Comparison of ENCODE assay signal across 31 cellular contexts in genomic region chr4:85769009-85769408, GRCh38.
"Had no signal": no experiment of that assay in that cellular context is flagged by ENCODE, and none has a peak within 500 bp of the region (broad histone marks: within the 10 kb centered on the region; RNA-seq: fewer than 3 reads in every experiment).

No MANE protein-coding gene starts in this region.

- H3K4me3 ChIP-seq: adrenal gland, breast epithelium, cardiac muscle cell, colonic mucosa had no signal

- H3K27me3 ChIP-seq: adrenal gland, breast epithelium, cardiac muscle cell, colonic mucosa had no signal

- H3K27ac ChIP-seq: adrenal gland, breast epithelium, cardiac muscle cell, colonic mucosa, epithelial cell of prostate, WERI-Rb-1 had no signal

- ATAC-seq: activated CD4-positive, CD25-positive, alpha-beta regulatory T cell treated with anti-CD3 and anti-CD28 coated beads, Interleukin-2, amount 50 U/mL, for 24 hours; activated CD8-positive, alpha-beta memory T cell treated with anti-CD3 and anti-CD28 coated beads, Interleukin-2, amount 10 ng/mL, durations not matched to agents 7 days and 5 days; activated CD8-positive, alpha-beta T cell treated with anti-CD3 and anti-CD28 coated beads for 36 hours; activated naive CD8-positive, alpha-beta T cell treated with anti-CD3 and anti-CD28 coated beads, Interleukin-2, amount 50 U/mL, for 24 hours; effector memory CD8-positive, alpha-beta T cell; T-helper 17 cell had no signal

- DNase-seq: activated B cell treated with CpG ODN at 0.5 μM for 24 hours; activated CD4-positive, alpha-beta T cell treated with anti-CD3 and anti-CD28 coated beads for 48 hours; activated CD4-positive, alpha-beta T cell treated with anti-CD3 and anti-CD28 coated beads, Interleukin-2, amount 50 U/mL, for 1 hour; activated CD4-positive, alpha-beta T cell treated with anti-CD3 and anti-CD28 coated beads, Interleukin-2, amount 50 U/mL, for 48 hours; activated CD8-positive, alpha-beta memory T cell treated with anti-CD3 and anti-CD28 coated beads, Interleukin-2, amount 10 ng/mL, durations not matched to agents 7 days and 5 days; activated CD8-positive, alpha-beta memory T cell treated with anti-CD3 and anti-CD28 coated beads, Interleukin-2, amount 50 U/mL, for 4 hours; activated CD8-positive, alpha-beta T cell treated with anti-CD3 and anti-CD28 coated beads for 36 hours; activated effector memory CD4-positive, alpha-beta T cell treated with anti-CD3 and anti-CD28 coated beads, Interleukin-2, amount 50 U/mL, for 16 hours; activated naive CD4-positive, alpha-beta T cell treated with anti-CD3 and anti-CD28 coated beads for 36 hours; activated naive CD8-positive, alpha-beta T cell treated with anti-CD3 and anti-CD28 coated beads for 36 hours; activated naive CD8-positive, alpha-beta T cell treated with anti-CD3 and anti-CD28 coated beads, Interleukin-2, amount 50 U/mL, for 24 hours; activated T-cell treated with anti-CD3 and anti-CD28 coated beads, Interleukin-2, amount 50 U/mL, for 1 hour; activated T-cell treated with anti-CD3 and anti-CD28 coated beads, Interleukin-2, amount 50 U/mL, for 48 hours; adrenal gland; amygdala; aorta; central memory CD4-positive, alpha-beta T cell; cerebellar nuclear complex; colonic mucosa; effector CD4-positive, alpha-beta T cell; effector memory CD8-positive, alpha-beta T cell; foreskin fibroblast; head of caudate nucleus; T-helper 1 cell; T-helper 17 cell; T1000; WERI-Rb-1 had no signal
